In genomic region chr15:98981851-98982722, GRCh38 we compare ENCODE assay signal across 14 cellular contexts. TPM values are rescaled to one million over a fixed set of nuclear protein-coding genes. Genes with fewer than 3 reads are reported as not detected.
DNase-seq lines count a peak whose midpoint lies in the region; ATAC-seq and TF ChIP-seq lines count a peak whose summit lies in the region.
"Had no signal": no experiment of that assay in that cellular context is flagged by ENCODE, and none has a peak within 500 bp of the region (broad histone marks: within the 10 kb centered on the region; RNA-seq: fewer than 3 reads in every experiment).

No MANE protein-coding gene starts in this region.

- peak; percentile 59 for ATAC-seq in GM21786 (IDR thresholded peaks at IDR 0.05; ENCODE audit: unreplicated experiment)
- ATAC-seq: activated T-cell treated with anti-CD3 and anti-CD28 coated beads, Interleukin-2, amount 50 U/mL, for 4 hours had no signal

- no peak overlapping the region for H3K4me3 ChIP-seq in ascending aorta
- H3K4me3 ChIP-seq: heart right ventricle, skin epidermis had no signal

- H3K27ac ChIP-seq in ascending aorta: peak overlapping the region; percentile 75 to 87
- H3K27ac ChIP-seq: skin epidermis had no signal

- H3K9me3 ChIP-seq in ascending aorta: peaks cover 0 to 3% of the 10 kb centered on the region in 2 donors

- peaks cover 4% of the 10 kb centered on the region for H3K36me3 Mint-ChIP-seq in nephron progenitor cell (ENCODE audit: low read depth)

- H3K27me3 ChIP-seq in ascending aorta: no peaks in the 10 kb centered on the region
- H3K27me3 ChIP-seq: heart right ventricle had no signal

- TF ChIP-seq CTCF in ascending aorta (IDR thresholded peaks at IDR 0.05): no peak
- no peak for TF ChIP-seq CTCF in nephron progenitor cell (IDR thresholded peaks at IDR 0.05)

- H3K4me1 Mint-ChIP-seq in nephron progenitor cell: peaks cover 4% of the 10 kb centered on the region

- H3K36me3 ChIP-seq in ascending aorta: no peaks in the 10 kb centered on the region
- H3K36me3 ChIP-seq: heart right ventricle had no signal

- peak overlapping the region; percentile 66 for H3K27ac Mint-ChIP-seq in nephron progenitor cell

- no peak overlapping the region for H3K4me3 Mint-ChIP-seq in nephron progenitor cell
- H3K4me3 Mint-ChIP-seq: activated T-cell treated with anti-CD3 and anti-CD28 coated beads, Interleukin-2, amount 50 U/mL, for 4 hours had no signal

- peaks cover 9 to 23% of the 10 kb centered on the region in 2 donors for H3K4me1 ChIP-seq in ascending aorta

- DNase-seq in EH (ENCODE audit: low read depth) (peak; percentile 63), ascending aorta (ENCODE audit: low spot score in 2 of 2) (no peak), nephron progenitor cell (no peak), T-helper 1 cell (no peak), COLO829 (ENCODE audit: low spot score) (no peak), SKM-1 treated with dmso at 0.1 percent for 144 hours (lab: John Stamatoyannopoulos, UW; ENCODE audit: unreplicated experiment) (no peak), activated gamma-delta T cell treated with Interleukin-2 at 50 U/mL for 16 hours (no peak)
- DNase-seq: activated T-cell treated with anti-CD3 and anti-CD28 coated beads, Interleukin-2, amount 50 U/mL, for 4 hours; H7; heart right ventricle; midbrain; NCI-H1417 treated with DMSO at 0.1 percent for 48 hours had no signal

- H3K27me3 Mint-ChIP-seq in nephron progenitor cell (ENCODE audit: low read depth, poor library complexity): peaks cover 6% of the 10 kb centered on the region

- H3K9me3 Mint-ChIP-seq in nephron progenitor cell: peaks cover 25% of the 10 kb centered on the region

- intact Hi-C loops in ascending aorta (cut with DNase I): loop anchor here (2.0 kb wide), 2 partner anchors 27 to 77 kb away; no protein-coding TSS in a partner anchor

RNA-seq across cellular contexts. Expression of gene PGPEP1L, which starts 25.5 kb away (rescaled TPM):
- not detected for total RNA-seq in ascending aorta
- total RNA-seq: activated T-cell treated with anti-CD3 and anti-CD28 coated beads, Interleukin-2, amount 50 U/mL, for 4 hours; H7 had no signal
